20 cellular contexts compared by ENCODE assay signal in the genomic region with DNA sequence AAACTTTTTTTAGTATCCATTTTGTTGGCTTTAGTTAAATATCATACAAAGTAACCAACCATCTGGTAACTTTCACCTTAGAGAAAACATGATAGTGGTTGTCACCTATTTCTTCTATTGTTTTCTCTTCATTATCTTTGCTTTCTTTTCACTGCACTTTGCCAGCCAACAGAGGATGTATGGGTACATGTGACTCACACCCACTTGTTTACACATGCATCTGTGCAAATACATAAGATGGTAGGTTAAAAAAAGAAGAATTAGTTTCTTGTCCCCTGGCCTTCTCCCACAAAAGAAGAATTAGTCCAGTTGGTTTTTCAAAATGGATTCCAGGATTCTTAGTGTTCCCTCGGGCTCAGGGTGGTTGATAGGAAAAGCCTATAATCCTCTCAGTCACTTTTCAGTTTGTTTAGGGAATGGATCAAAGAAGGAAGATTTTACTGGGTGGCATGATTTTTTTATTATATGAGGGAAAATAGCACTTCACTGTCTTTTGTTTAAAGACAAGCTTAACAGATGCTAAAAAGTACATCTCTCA. TPM values are rescaled to one million over a fixed set of nuclear protein-coding genes. Genes with fewer than 3 reads are reported as not detected.
DNase-seq lines count a peak whose midpoint lies in the region; ATAC-seq, FAIRE-seq and TF ChIP-seq lines count a peak whose summit lies in the region.
"Had no signal": no experiment of that assay in that cellular context is flagged by ENCODE, and none has a peak within 500 bp of the region (broad histone marks: within the 10 kb centered on the region; RNA-seq: fewer than 3 reads in every experiment).

No MANE protein-coding gene starts in this region.

- H3K27me3 ChIP-seq in IMR-90 (ENCODE audit: control insufficient read depth, insufficient read depth, low read length) (no peaks in the 10 kb centered on the region), mesenchymal stem cell (ENCODE audit: control insufficient read depth in 1 of 2, insufficient read depth in 1 of 2, low read length in 2 of 2) (peaks cover 0 to 3% of the 10 kb centered on the region in 2 experiments)
- H3K27me3 ChIP-seq: BLaER1 had no signal

- FAIRE-seq in GM12891 (lab: Jason Lieb, UNC): no peak
- FAIRE-seq in frontal cortex (lab: Jason Lieb, UNC): no peak

- H3K9me3 ChIP-seq in IMR-90 (ENCODE audit: control insufficient read depth, insufficient read depth, low read length) (no peaks in the 10 kb centered on the region), mesenchymal stem cell (ENCODE audit: control insufficient read depth, low read length) (no peaks in the 10 kb centered on the region)
- H3K9me3 ChIP-seq: BLaER1, thoracic aorta had no signal

- no peak overlapping the region for H2BK12ac ChIP-seq in mesenchymal stem cell (ENCODE audit: low read length in 2 of 2)

- H2BK15ac ChIP-seq in IMR-90 (ENCODE audit: low read depth, low read length) (peak overlapping the region; percentile 85), mesenchymal stem cell (ENCODE audit: low read depth, poor library complexity, severe bottlenecking) (no peak overlapping the region)

- H3K27ac ChIP-seq in IMR-90 (ENCODE audit: insufficient read depth, low read length): peak overlapping the region; percentile 8; the same call in 1 of the 2 replicates
- no peak overlapping the region for H3K27ac ChIP-seq in mesenchymal stem cell (ENCODE audit: low read length, poor library complexity, severe bottlenecking)
- H3K27ac ChIP-seq: BLaER1, thoracic aorta had no signal

- no peak overlapping the region for H2AK9ac ChIP-seq in IMR-90 (replicated peaks; ENCODE audit: low read depth, low read length, poor library complexity)

- dilution Hi-C loops in IMR-90 (cut with HindIII; ENCODE audit: low sequenced_read_pairs, unreplicated experiment): no loop called here

- H3K23ac ChIP-seq in IMR-90 (ENCODE audit: low read depth, low read length) (peak overlapping the region; percentile 74; the same call in 1 of the 2 replicates), mesenchymal stem cell (ENCODE audit: low read length in 2 of 2) (no peak overlapping the region)

- H3K79me1 ChIP-seq in IMR-90 (ENCODE audit: low read depth in 1 of 2, low read length in 2 of 2) (peaks cover 13 to 23% of the 10 kb centered on the region in 2 experiments), mesenchymal stem cell (replicated peaks; ENCODE audit: low read length, poor library complexity, severe bottlenecking) (no peaks in the 10 kb centered on the region)

- intact Hi-C loops in IMR-90 (cut with micrococcal nuclease): no loop called here

- POLR2A ChIA-PET in IMR-90 (lab: Charles Lee; ENCODE audit: unreplicated experiment): interaction anchor here (1.4 kb wide), 1 partner anchor 182 kb away, joined by 3 read pairs; no protein-coding TSS in a partner anchor

- H2BK5ac ChIP-seq in IMR-90 (ENCODE audit: low read depth, low read length, poor library complexity, severe bottlenecking) (peak overlapping the region; percentile 100), mesenchymal stem cell (ENCODE audit: low read depth, low read length, poor library complexity, severe bottlenecking) (no peak overlapping the region)

- no peak overlapping the region for H3K9ac ChIP-seq in IMR-90 (ENCODE audit: low read depth, low read length)
- no peak overlapping the region for H3K9ac ChIP-seq in mesenchymal stem cell (ENCODE audit: low read length)
- H3K9ac ChIP-seq: BLaER1 had no signal

- no peaks in the 10 kb centered on the region for H4K20me1 ChIP-seq in IMR-90 (ENCODE audit: insufficient read depth, low read length)
- H4K20me1 ChIP-seq: BLaER1 had no signal

- peak overlapping the region; percentile 77 for H4K91ac ChIP-seq in IMR-90 (ENCODE audit: insufficient read depth, low read depth, low read length)
- H4K91ac ChIP-seq in mesenchymal stem cell (ENCODE audit: low read length): no peak overlapping the region

- no peak for TF ChIP-seq RAD21 in IMR-90 (IDR thresholded peaks at IDR 0.05; ENCODE audit: low read length)

- H3K4me3 ChIP-seq in IMR-90 (ENCODE audit: insufficient read depth, low read depth, low read length) (no peak overlapping the region), mesenchymal stem cell (ENCODE audit: insufficient read depth in 1 of 2, low read depth in 1 of 2, low read length in 2 of 2) (no peak overlapping the region)
- H3K4me3 ChIP-seq: BLaER1, thoracic aorta had no signal

- H3K36me3 ChIP-seq in IMR-90 (ENCODE audit: control insufficient read depth, insufficient read depth, low read length): no peaks in the 10 kb centered on the region
- no peaks in the 10 kb centered on the region for H3K36me3 ChIP-seq in mesenchymal stem cell (ENCODE audit: control insufficient read depth in 1 of 2, insufficient read depth in 2 of 2, low read depth in 1 of 2, low read length in 2 of 2)
- H3K36me3 ChIP-seq: BLaER1, thoracic aorta had no signal

- TF ChIP-seq POLR2A in IMR-90 (IDR thresholded peaks at IDR 0.05; ENCODE audit: low read depth, low read length) (no peak), GM12891 (IDR thresholded peaks at IDR 0.05; ENCODE audit: low read depth, low read length) (no peak)

- H3K4me1 ChIP-seq in IMR-90 (ENCODE audit: control insufficient read depth, insufficient read depth, low read length): peaks cover 26% of the 10 kb centered on the region
- peaks cover 2% of the 10 kb centered on the region for H3K4me1 ChIP-seq in mesenchymal stem cell (ENCODE audit: control insufficient read depth, insufficient read depth, low read depth, low read length)
- H3K4me1 ChIP-seq: BLaER1 had no signal

- peak overlapping the region; percentile 99 for H2BK20ac ChIP-seq in IMR-90 (ENCODE audit: low read depth, low read length)

- H3K18ac ChIP-seq in IMR-90 (ENCODE audit: low read depth, low read length) (peak overlapping the region; percentile 91; the same call in 1 of the 2 replicates), mesenchymal stem cell (ENCODE audit: low read depth in 1 of 2, low read length in 2 of 2) (no peak overlapping the region)

- no TSS peak for BruUV-seq in IMR-90 (replicated peaks; lab: Mats Ljungman, UMichigan)

- CTCF ChIA-PET in IMR-90 (lab: Yijun Ruan, JAX): interaction anchor here (0.6 kb wide), 1 partner anchor 20 kb away, joined by 3 read pairs; no protein-coding TSS in a partner anchor

- H4K5ac ChIP-seq in IMR-90 (ENCODE audit: low read depth, low read length): peak overlapping the region; percentile 52; the same call in 1 of the 2 replicates

- in situ Hi-C loops in IMR-90 (cut with MboI; ENCODE audit: low sequenced_read_pairs): no loop called here

- H3K14ac ChIP-seq in IMR-90 (replicated peaks; ENCODE audit: low read depth, low read length): peak overlapping the region; percentile 92
- H3K14ac ChIP-seq in mesenchymal stem cell (ENCODE audit: low read length in 2 of 2): no peak overlapping the region

- no peak for ATAC-seq in IMR-90 (ENCODE audit: low read depth)
- ATAC-seq in GM21381 (IDR thresholded peaks at IDR 0.05; ENCODE audit: unreplicated experiment): no peak
- ATAC-seq: HCT116 had no signal

- H2BK120ac ChIP-seq in IMR-90 (ENCODE audit: low read depth, low read length) (peak overlapping the region; percentile 99), mesenchymal stem cell (ENCODE audit: low read depth, low read length) (no peak overlapping the region)

- H3K4me2 ChIP-seq in IMR-90 (ENCODE audit: low read depth, low read length): peak overlapping the region; percentile 41; the same call in 1 of the 2 replicates
- H3K4me2 ChIP-seq in mesenchymal stem cell (ENCODE audit: low read length, poor library complexity, severe bottlenecking): no peak overlapping the region

- H2AK5ac ChIP-seq in IMR-90 (ENCODE audit: low read depth, low read length) (peak overlapping the region; percentile 86; the same call in 1 of the 2 replicates), mesenchymal stem cell (ENCODE audit: low read length, severe bottlenecking) (no peak overlapping the region)

- H3K56ac ChIP-seq in IMR-90 (ENCODE audit: extremely low read depth, insufficient read depth, low read length): peak overlapping the region; percentile 54

- no peak for TF ChIP-seq CTCF in IMR-90 (conservative IDR thresholded peaks at IDR 0.05; ENCODE audit: low read depth, low read length)

- H2AFZ ChIP-seq in IMR-90 (replicated peaks; ENCODE audit: low read length, poor library complexity) (no peak overlapping the region), mesenchymal stem cell (ENCODE audit: low read depth, low read length) (no peak overlapping the region)

- H3K9me1 ChIP-seq in IMR-90 (ENCODE audit: insufficient read depth, low read length): peaks cover 11% of the 10 kb centered on the region

- DNase-seq in EH (ENCODE audit: low read depth): peak; percentile 26
- DNase-seq in IMR-90: peak; percentile 34
- DNase-seq in amniotic epithelial cell (ENCODE audit: low read depth): peak; percentile 35
- DNase-seq in mesenchymal stem cell: peak; percentile 39
- no peak for DNase-seq in MV-4-11 (lab: John Stamatoyannopoulos, UW)
- no peak for DNase-seq in GM12891 (ENCODE audit: insufficient read length, low spot score)
- DNase-seq in frontal cortex (ENCODE audit: low spot score in 2 of 2): no peak
- DNase-seq: activated CD8-positive, alpha-beta memory T cell treated with anti-CD3 and anti-CD28 coated beads for 24 hours; amygdala; DMS153; islet precursor cell; NCI-H1105; NCI-H2171; nucleus accumbens; stimulated activated CD4-positive, alpha-beta T cell treated with anti-CD3 and anti-CD28 coated beads, Interleukin-4, amount 100 ng/mL, for 4 hours had no signal

- H4K8ac ChIP-seq in IMR-90 (ENCODE audit: low read depth in 2 of 2, low read length in 2 of 2) (peak overlapping the region; percentile 8 to 81; a peak in 3 of 4 replicates), mesenchymal stem cell (ENCODE audit: low read length) (no peak overlapping the region)

- peak overlapping the region; percentile 97; the same call in 1 of the 2 replicates for H3K4ac ChIP-seq in IMR-90 (ENCODE audit: low read depth, low read length)
- H3K4ac ChIP-seq in mesenchymal stem cell (ENCODE audit: low read depth in 1 of 2, low read length in 2 of 2): no peak overlapping the region

- WGBS in IMR-90 (ENCODE audit: extremely low coverage in 2 of 2, insufficient read length in 1 of 2), 2 experiments: no CpG with 5 or more reads among the region's 1 CpG
- 40% methylated on average over 1 of the region's 1 CpG for WGBS in mesenchymal stem cell

TF ChIP-seq in IMR-90, 13 proteins besides CTCF, POLR2A, EP300 and RAD21 (continues in another document):
- TF ChIP-seq MAZ (IDR thresholded peaks at IDR 0.05; ENCODE audit: borderline replicate concordance, low read depth, low read length): no peak
- TF ChIP-seq MAFK (IDR thresholded peaks at IDR 0.05; ENCODE audit: low read depth, low read length): no peak

TF ChIP-seq in GM12891, 5 proteins besides CTCF, POLR2A, EP300 and RAD21 (continues in another document):
- no peak for TF ChIP-seq POU2F2 (IDR thresholded peaks at IDR 0.05; ENCODE audit: low read depth, low read length)
- TF ChIP-seq PAX5 (IDR thresholded peaks at IDR 0.05; ENCODE audit: insufficient read depth, low read length, severe bottlenecking): no peak
- TF ChIP-seq SPI1 (IDR thresholded peaks at IDR 0.05; ENCODE audit: low read depth, low read length): no peak

RNA-seq across cellular contexts. Expression of a gene that starts 46.6 kb away (rescaled TPM):
- total RNA-seq in IMR-90 (2012; rRNA removed) (28.9 and 33.0 TPM in 2 replicates), frontal cortex (0.82 TPM)
- 15.7 and 16.1 TPM in 2 replicates for polyA plus RNA-seq in IMR-90 (2012; rRNA removed)
- polyA plus RNA-seq in IMR-90 (2012; cell fraction: cytosol; rRNA removed): 5.7 and 7.2 TPM in 2 replicates
- 6.9 and 22.1 TPM in 2 replicates for polyA plus RNA-seq in IMR-90 (2012; cell fraction: nucleus; rRNA removed; ENCODE audit: low replicate concordance)
- 6.9 TPM for polyA plus RNA-seq in mesenchymal stem cell (2013, experiment 1 of 2)
- 6.9 TPM for polyA plus RNA-seq in mesenchymal stem cell (2013, experiment 2 of 2)
- polyA plus RNA-seq in GM12891 (2012; ENCODE audit: low read depth, missing spikeins): 0.03 TPM
- total RNA-seq: activated T-helper 2 cell treated with anti-CD3 and anti-CD28 coated beads, Interferon-gamma antibody, Interleukin-2, Interleukin-4, amounts not matched to agents 10 μg/mL and 5 μg/mL and 100 μg/mL, durations not matched to agents 14 hours and 24 hours and 36 hours had no signal

Comparison
In these comparisons a context has a peak if more than half of its experiments do, and no peak if none do; other contexts are left out.
1. DNase-seq: peak in EH (single experiment), IMR-90 (single experiment), amniotic epithelial cell (single experiment) and mesenchymal stem cell (single experiment); none in MV-4-11 (single experiment), GM12891 (single experiment) and frontal cortex (0 of 2).
2. RNA of a gene that starts 46.6 kb away (total RNA-seq): 28.9 to 33.0 TPM in IMR-90; 0.82 TPM in frontal cortex (single experiment); every median in the first group is over 10 times any median in the second.